Comparison of ENCODE assay signal across 1 cellular context in the genomic region with DNA sequence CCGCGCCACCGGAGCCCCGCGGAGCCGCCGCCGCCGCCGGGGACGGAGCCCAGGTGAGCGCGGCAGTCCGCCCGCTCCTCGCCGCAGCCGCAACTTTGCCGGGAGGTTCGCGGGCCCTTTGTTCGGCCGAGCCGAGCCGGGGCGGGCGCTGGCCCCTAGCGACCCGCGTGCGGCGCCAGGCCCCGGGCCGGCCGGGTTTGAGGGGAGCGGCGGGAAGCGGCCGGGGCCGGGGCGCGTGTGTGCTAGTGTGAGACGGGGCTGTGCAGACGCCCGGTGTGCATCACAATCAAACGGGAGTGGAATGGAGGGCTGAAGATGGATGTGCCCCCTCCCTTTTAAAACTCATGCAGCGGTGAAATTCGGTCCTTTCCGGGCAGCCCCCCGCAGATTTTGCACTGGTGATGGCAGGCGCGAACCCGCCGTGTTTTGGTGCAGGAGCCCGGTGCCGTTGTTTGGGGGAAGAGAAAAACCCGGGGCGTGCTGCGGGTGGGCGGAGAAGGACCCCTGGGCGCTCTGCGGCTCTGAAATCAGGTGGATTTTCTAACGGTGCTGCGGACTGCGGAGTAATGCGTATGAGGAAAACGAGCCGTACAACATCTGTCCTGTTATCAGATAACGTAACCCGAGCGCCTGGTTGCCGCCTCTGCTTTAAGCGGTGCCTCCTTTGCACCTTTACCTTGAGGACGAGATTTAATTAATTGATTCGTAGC.
A peak's percentile ranks its signal among the peaks of the same experiment; 100 is the strongest.
TF ChIP-seq lines count a peak whose summit lies in the region.

No MANE protein-coding gene starts in this region.

TF ChIP-seq in HepG2, 621 proteins besides CTCF, POLR2A, EP300 and RAD21 (continued from another document and continues in another):
- TF ChIP-seq ZNF83 (CRISPR knock-in tag; IDR thresholded peaks at IDR 0.05; ENCODE audit: borderline replicate concordance) (no peak), NR3C1 (CRISPR knock-in tag; IDR thresholded peaks at IDR 0.05) (no peak), MIER3 (CRISPR knock-in tag; IDR thresholded peaks at IDR 0.05; ENCODE audit: borderline replicate concordance) (no peak), HNRNPLL (IDR thresholded peaks at IDR 0.05; ENCODE audit: low read depth, low read length, poor library complexity, severe bottlenecking) (peak; percentile 62), ZNF572 (CRISPR knock-in tag; IDR thresholded peaks at IDR 0.05) (no peak), ZNF124 (CRISPR knock-in tag; IDR thresholded peaks at IDR 0.05) (no peak), ZNF121 (CRISPR knock-in tag; IDR thresholded peaks at IDR 0.05) (no peak), ZNF501 (CRISPR knock-in tag; IDR thresholded peaks at IDR 0.05) (no peak), ZNF484 (CRISPR knock-in tag; IDR thresholded peaks at IDR 0.05; ENCODE audit: borderline replicate concordance, low read depth) (0 out of 2 replicates have a peak, but pooled peaks have one; percentile 20), NFIC (IDR thresholded peaks at IDR 0.05; ENCODE audit: low read length) (no peak), ZNF44 (CRISPR knock-in tag; IDR thresholded peaks at IDR 0.05) (no peak), SP5 (CRISPR knock-in tag; IDR thresholded peaks at IDR 0.05; ENCODE audit: borderline replicate concordance, low read depth) (no peak), ZNF746 (CRISPR knock-in tag; IDR thresholded peaks at IDR 0.05) (no peak), NKX3-1 (CRISPR knock-in tag; IDR thresholded peaks at IDR 0.05) (0 out of 2 replicates have a peak, but pooled peaks have one; percentile 31), ZNF878 (CRISPR knock-in tag; IDR thresholded peaks at IDR 0.05) (no peak), ZSCAN31 (CRISPR knock-in tag; IDR thresholded peaks at IDR 0.05; ENCODE audit: low read depth) (0 out of 2 replicates have a peak, but pooled peaks have one; percentile 58), BORCS8-MEF2B (CRISPR knock-in tag; IDR thresholded peaks at IDR 0.05) (peak; percentile 68; the same call in 1 of the 2 replicates), ZNF672 (CRISPR knock-in tag; IDR thresholded peaks at IDR 0.05) (no peak), CCDC6 (CRISPR knock-in tag; IDR thresholded peaks at IDR 0.05) (no peak), MED13 (CRISPR knock-in tag; IDR thresholded peaks at IDR 0.05) (no peak), FOXM1 (CRISPR knock-in tag; IDR thresholded peaks at IDR 0.05) (no peak), ZNF556 (CRISPR knock-in tag; IDR thresholded peaks at IDR 0.05; ENCODE audit: borderline replicate concordance) (no peak), MYNN (CRISPR knock-in tag; IDR thresholded peaks at IDR 0.05; ENCODE audit: low read depth) (no peak), ZNF451 (CRISPR knock-in tag; IDR thresholded peaks at IDR 0.05) (0 out of 2 replicates have a peak, but pooled peaks have one; percentile 23), KDM2A (CRISPR knock-in tag; IDR thresholded peaks at IDR 0.05; ENCODE audit: borderline replicate concordance, low read depth) (peak; percentile 30; the same call in 1 of the 2 replicates), NRL (CRISPR knock-in tag; IDR thresholded peaks at IDR 0.05; ENCODE audit: borderline replicate concordance) (no peak), ZIK1 (CRISPR knock-in tag; IDR thresholded peaks at IDR 0.05; ENCODE audit: borderline replicate concordance, low read depth) (0 out of 2 replicates have a peak, but pooled peaks have one; percentile 29), GATA4 (IDR thresholded peaks at IDR 0.05; ENCODE audit: borderline replicate concordance, low read depth) (0 out of 2 replicates have a peak, but pooled peaks have one; percentile 8), KLF9 (CRISPR knock-in tag; IDR thresholded peaks at IDR 0.05; ENCODE audit: low read depth) (no peak), ADNP (CRISPR knock-in tag; IDR thresholded peaks at IDR 0.05) (no peak), KMT2A (CRISPR knock-in tag; IDR thresholded peaks at IDR 0.05) (peak; percentile 76)
- TF ChIP-seq, protein P1, sequence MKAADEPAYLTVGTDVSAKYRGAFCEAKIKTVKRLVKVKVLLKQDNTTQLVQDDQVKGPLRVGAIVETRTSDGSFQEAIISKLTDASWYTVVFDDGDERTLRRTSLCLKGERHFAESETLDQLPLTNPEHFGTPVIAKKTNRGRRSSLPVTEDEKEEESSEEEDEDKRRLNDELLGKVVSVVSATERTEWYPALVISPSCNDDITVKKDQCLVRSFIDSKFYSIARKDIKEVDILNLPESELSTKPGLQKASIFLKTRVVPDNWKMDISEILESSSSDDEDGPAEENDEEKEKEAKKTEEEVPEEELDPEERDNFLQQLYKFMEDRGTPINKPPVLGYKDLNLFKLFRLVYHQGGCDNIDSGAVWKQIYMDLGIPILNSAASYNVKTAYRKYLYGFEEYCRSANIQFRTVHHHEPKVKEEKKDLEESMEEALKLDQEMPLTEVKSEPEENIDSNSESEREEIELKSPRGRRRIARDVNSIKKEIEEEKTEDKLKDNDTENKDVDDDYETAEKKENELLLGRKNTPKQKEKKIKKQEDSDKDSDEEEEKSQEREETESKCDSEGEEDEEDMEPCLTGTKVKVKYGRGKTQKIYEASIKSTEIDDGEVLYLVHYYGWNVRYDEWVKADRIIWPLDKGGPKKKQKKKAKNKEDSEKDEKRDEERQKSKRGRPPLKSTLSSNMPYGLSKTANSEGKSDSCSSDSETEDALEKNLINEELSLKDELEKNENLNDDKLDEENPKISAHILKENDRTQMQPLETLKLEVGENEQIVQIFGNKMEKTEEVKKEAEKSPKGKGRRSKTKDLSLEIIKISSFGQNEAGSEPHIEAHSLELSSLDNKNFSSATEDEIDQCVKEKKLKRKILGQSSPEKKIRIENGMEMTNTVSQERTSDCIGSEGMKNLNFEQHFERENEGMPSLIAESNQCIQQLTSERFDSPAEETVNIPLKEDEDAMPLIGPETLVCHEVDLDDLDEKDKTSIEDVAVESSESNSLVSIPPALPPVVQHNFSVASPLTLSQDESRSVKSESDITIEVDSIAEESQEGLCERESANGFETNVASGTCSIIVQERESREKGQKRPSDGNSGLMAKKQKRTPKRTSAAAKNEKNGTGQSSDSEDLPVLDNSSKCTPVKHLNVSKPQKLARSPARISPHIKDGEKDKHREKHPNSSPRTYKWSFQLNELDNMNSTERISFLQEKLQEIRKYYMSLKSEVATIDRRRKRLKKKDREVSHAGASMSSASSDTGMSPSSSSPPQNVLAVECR (CRISPR knock-in tag; IDR thresholded peaks at IDR 0.05; ENCODE audit: borderline replicate concordance) = peak; percentile 46; the same call in 1 of the 2 replicates
- TF ChIP-seq, protein P2, sequence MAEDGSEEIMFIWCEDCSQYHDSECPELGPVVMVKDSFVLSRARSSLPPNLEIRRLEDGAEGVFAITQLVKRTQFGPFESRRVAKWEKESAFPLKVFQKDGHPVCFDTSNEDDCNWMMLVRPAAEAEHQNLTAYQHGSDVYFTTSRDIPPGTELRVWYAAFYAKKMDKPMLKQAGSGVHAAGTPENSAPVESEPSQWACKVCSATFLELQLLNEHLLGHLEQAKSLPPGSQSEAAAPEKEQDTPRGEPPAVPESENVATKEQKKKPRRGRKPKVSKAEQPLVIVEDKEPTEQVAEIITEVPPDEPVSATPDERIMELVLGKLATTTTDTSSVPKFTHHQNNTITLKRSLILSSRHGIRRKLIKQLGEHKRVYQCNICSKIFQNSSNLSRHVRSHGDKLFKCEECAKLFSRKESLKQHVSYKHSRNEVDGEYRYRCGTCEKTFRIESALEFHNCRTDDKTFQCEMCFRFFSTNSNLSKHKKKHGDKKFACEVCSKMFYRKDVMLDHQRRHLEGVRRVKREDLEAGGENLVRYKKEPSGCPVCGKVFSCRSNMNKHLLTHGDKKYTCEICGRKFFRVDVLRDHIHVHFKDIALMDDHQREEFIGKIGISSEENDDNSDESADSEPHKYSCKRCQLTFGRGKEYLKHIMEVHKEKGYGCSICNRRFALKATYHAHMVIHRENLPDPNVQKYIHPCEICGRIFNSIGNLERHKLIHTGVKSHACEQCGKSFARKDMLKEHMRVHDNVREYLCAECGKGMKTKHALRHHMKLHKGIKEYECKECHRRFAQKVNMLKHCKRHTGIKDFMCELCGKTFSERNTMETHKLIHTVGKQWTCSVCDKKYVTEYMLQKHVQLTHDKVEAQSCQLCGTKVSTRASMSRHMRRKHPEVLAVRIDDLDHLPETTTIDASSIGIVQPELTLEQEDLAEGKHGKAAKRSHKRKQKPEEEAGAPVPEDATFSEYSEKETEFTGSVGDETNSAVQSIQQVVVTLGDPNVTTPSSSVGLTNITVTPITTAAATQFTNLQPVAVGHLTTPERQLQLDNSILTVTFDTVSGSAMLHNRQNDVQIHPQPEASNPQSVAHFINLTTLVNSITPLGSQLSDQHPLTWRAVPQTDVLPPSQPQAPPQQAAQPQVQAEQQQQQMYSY (CRISPR knock-in tag; IDR thresholded peaks at IDR 0.05) = peak; percentile 44; the same call in 1 of the 2 replicates
- TF ChIP-seq, protein P3, sequence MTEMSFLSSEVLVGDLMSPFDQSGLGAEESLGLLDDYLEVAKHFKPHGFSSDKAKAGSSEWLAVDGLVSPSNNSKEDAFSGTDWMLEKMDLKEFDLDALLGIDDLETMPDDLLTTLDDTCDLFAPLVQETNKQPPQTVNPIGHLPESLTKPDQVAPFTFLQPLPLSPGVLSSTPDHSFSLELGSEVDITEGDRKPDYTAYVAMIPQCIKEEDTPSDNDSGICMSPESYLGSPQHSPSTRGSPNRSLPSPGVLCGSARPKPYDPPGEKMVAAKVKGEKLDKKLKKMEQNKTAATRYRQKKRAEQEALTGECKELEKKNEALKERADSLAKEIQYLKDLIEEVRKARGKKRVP (CRISPR knock-in tag; IDR thresholded peaks at IDR 0.05) = no peak
- TF ChIP-seq, protein P4, sequence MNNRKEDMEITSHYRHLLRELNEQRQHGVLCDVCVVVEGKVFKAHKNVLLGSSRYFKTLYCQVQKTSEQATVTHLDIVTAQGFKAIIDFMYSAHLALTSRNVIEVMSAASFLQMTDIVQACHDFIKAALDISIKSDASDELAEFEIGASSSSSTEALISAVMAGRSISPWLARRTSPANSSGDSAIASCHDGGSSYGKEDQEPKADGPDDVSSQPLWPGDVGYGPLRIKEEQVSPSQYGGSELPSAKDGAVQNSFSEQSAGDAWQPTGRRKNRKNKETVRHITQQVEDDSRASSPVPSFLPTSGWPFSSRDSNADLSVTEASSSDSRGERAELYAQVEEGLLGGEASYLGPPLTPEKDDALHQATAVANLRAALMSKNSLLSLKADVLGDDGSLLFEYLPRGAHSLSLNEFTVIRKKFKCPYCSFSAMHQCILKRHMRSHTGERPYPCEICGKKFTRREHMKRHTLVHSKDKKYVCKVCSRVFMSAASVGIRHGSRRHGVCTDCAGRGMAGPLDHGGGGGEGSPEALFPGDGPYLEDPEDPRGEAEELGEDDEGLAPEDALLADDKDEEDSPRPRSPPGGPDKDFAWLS (CRISPR knock-in tag; IDR thresholded peaks at IDR 0.05; ENCODE audit: borderline replicate concordance) = no peak
- TF ChIP-seq, protein P5, sequence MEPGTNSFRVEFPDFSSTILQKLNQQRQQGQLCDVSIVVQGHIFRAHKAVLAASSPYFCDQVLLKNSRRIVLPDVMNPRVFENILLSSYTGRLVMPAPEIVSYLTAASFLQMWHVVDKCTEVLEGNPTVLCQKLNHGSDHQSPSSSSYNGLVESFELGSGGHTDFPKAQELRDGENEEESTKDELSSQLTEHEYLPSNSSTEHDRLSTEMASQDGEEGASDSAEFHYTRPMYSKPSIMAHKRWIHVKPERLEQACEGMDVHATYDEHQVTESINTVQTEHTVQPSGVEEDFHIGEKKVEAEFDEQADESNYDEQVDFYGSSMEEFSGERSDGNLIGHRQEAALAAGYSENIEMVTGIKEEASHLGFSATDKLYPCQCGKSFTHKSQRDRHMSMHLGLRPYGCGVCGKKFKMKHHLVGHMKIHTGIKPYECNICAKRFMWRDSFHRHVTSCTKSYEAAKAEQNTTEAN (CRISPR knock-in tag; conservative IDR thresholded peaks at IDR 0.05) = peak; percentile 55; the same call in 1 of the 2 replicates
- TF ChIP-seq, protein P6, sequence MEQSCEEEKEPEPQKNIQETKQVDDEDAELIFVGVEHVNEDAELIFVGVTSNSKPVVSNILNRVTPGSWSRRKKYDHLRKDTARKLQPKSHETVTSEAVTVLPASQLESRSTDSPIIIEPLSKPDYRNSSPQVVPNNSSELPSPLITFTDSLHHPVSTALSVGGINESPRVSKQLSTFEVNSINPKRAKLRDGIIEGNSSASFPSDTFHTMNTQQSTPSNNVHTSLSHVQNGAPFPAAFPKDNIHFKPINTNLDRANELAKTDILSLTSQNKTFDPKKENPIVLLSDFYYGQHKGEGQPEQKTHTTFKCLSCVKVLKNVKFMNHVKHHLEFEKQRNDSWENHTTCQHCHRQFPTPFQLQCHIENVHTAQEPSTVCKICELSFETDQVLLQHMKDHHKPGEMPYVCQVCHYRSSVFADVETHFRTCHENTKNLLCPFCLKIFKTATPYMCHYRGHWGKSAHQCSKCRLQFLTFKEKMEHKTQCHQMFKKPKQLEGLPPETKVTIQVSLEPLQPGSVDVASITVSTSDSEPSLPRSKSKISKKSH (CRISPR knock-in tag; IDR thresholded peaks at IDR 0.05; ENCODE audit: borderline replicate concordance) = no peak
- TF ChIP-seq, protein P7, sequence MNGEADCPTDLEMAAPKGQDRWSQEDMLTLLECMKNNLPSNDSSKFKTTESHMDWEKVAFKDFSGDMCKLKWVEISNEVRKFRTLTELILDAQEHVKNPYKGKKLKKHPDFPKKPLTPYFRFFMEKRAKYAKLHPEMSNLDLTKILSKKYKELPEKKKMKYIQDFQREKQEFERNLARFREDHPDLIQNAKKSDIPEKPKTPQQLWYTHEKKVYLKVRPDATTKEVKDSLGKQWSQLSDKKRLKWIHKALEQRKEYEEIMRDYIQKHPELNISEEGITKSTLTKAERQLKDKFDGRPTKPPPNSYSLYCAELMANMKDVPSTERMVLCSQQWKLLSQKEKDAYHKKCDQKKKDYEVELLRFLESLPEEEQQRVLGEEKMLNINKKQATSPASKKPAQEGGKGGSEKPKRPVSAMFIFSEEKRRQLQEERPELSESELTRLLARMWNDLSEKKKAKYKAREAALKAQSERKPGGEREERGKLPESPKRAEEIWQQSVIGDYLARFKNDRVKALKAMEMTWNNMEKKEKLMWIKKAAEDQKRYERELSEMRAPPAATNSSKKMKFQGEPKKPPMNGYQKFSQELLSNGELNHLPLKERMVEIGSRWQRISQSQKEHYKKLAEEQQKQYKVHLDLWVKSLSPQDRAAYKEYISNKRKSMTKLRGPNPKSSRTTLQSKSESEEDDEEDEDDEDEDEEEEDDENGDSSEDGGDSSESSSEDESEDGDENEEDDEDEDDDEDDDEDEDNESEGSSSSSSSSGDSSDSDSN (CRISPR knock-in tag; IDR thresholded peaks at IDR 0.05) = peak; percentile 66; the same call in 1 of the 2 replicates
- TF ChIP-seq, protein P8, sequence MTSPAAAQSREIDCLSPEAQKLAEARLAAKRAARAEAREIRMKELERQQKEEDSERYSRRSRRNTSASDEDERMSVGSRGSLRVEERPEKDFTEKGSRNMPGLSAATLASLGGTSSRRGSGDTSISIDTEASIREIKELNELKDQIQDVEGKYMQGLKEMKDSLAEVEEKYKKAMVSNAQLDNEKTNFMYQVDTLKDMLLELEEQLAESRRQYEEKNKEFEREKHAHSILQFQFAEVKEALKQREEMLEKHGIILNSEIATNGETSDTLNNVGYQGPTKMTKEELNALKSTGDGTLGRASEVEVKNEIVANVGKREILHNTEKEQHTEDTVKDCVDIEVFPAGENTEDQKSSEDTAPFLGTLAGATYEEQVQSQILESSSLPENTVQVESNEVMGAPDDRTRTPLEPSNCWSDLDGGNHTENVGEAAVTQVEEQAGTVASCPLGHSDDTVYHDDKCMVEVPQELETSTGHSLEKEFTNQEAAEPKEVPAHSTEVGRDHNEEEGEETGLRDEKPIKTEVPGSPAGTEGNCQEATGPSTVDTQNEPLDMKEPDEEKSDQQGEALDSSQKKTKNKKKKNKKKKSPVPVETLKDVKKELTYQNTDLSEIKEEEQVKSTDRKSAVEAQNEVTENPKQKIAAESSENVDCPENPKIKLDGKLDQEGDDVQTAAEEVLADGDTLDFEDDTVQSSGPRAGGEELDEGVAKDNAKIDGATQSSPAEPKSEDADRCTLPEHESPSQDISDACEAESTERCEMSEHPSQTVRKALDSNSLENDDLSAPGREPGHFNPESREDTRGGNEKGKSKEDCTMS (CRISPR knock-in tag; conservative IDR thresholded peaks at IDR 0.05) = no peak
